Comparison of ENCODE assay signal across 24 cellular contexts in genomic region chr22:19716829-19717105, GRCh38. TPM values are rescaled to one million over a fixed set of nuclear protein-coding genes. Genes with fewer than 3 reads are reported as not detected.
"Had no signal": no experiment of that assay in that cellular context is flagged by ENCODE, and none has a peak within 500 bp of the region (broad histone marks: within the 10 kb centered on the region; RNA-seq: fewer than 3 reads in every experiment).

No MANE protein-coding gene starts in this region.

- H3K27me3 ChIP-seq: brain microvascular endothelial cell, ovary, thyroid gland had no signal

- ATAC-seq: activated T-cell treated with anti-CD3 and anti-CD28 coated beads, Interleukin-2, amount 50 U/mL, for 4 hours; heart left ventricle; left cardiac atrium; stimulated activated naive CD8-positive, alpha-beta T cell treated with anti-CD3 and anti-CD28 coated beads, Interleukin-15, Interleukin-2, amounts not matched to agents 100 U/mL and 50 U/mL, for 24 hours; upper lobe of right lung had no signal

- H3K9me3 ChIP-seq: colonic mucosa, heart left ventricle, ovary, prostate gland, SK-N-SH, thyroid gland, upper lobe of right lung had no signal

- H3K4me3 Mint-ChIP-seq: T-helper 2 cell treated with Interferon-gamma antibody and Interleukin-4, amounts not matched to agents 5 μg/mL and 100 μg/mL, for 36 hours had no signal

- H3K9me3 Mint-ChIP-seq: activated T-cell treated with anti-CD3 and anti-CD28 coated beads, Interleukin-2, amount 50 U/mL, for 4 hours; T-helper 2 cell treated with Interferon-gamma antibody and Interleukin-4, amounts not matched to agents 5 μg/mL and 100 μg/mL, for 36 hours had no signal

- H3K36me3 ChIP-seq: colonic mucosa, ovary, prostate gland, upper lobe of right lung had no signal

- H3K27ac ChIP-seq: brain microvascular endothelial cell, colonic mucosa, epithelial cell of prostate, heart left ventricle, ovary, prostate gland, thyroid gland, upper lobe of right lung, WERI-Rb-1 had no signal

- H3K27ac Mint-ChIP-seq: T-helper 2 cell treated with Interferon-gamma antibody and Interleukin-4, amounts not matched to agents 5 μg/mL and 100 μg/mL, for 36 hours had no signal

- H3K4me3 ChIP-seq: colonic mucosa, ovary, prostate gland, thyroid gland had no signal

- DNase-seq: activated CD4-positive, alpha-beta T cell treated with anti-CD3 and anti-CD28 coated beads for 1 hour; activated CD8-positive, alpha-beta memory T cell treated with anti-CD3 and anti-CD28 coated beads, Interleukin-2, amount 50 U/mL, for 48 hours; activated naive CD4-positive, alpha-beta T cell treated with Interleukin-2 at 50 U/mL for 16 hours; activated T-cell treated with anti-CD3 and anti-CD28 coated beads, Interleukin-2, amount 50 U/mL, for 4 hours; aorta; brain microvascular endothelial cell; central memory CD4-positive, alpha-beta T cell; colonic mucosa; islet precursor cell; mesenchymal stem cell; stimulated activated CD4-positive, alpha-beta T cell treated with anti-CD3 and anti-CD28 coated beads, Interleukin-4, amount 100 ng/mL, for 4 hours; stimulated activated naive CD8-positive, alpha-beta T cell treated with anti-CD3 and anti-CD28 coated beads, Interleukin-15, Interleukin-2, amounts not matched to agents 100 U/mL and 50 U/mL, for 24 hours; thyroid gland; upper lobe of right lung; WERI-Rb-1 had no signal

- H3K4me1 ChIP-seq: colonic mucosa had no signal

RNA-seq across cellular contexts. Expression of gene GP1BB, which starts 6.6 kb away (rescaled TPM):
- total RNA-seq: left cardiac atrium had no signal

RNA-seq across cellular contexts. Expression of gene TBX1, which starts 43.8 kb away (rescaled TPM):
- total RNA-seq: activated CD8-positive, alpha-beta memory T cell treated with anti-CD3 and anti-CD28 coated beads for 36 hours; activated T-cell treated with anti-CD3 and anti-CD28 coated beads, Interleukin-2, amount 50 U/mL, for 4 hours; mononuclear cell had no signal
